Comparison of ENCODE assay signal across 8 cellular contexts in genomic region chr19:11879687-11880266, GRCh38. TPM values are rescaled to one million over a fixed set of nuclear protein-coding genes. Genes with fewer than 3 reads are reported as not detected.
A peak's percentile ranks its signal among the peaks of the same experiment; 100 is the strongest.
DNase-seq lines count a peak whose midpoint lies in the region; ATAC-seq and TF ChIP-seq lines count a peak whose summit lies in the region.
"Not testable (repeated sequence)": the region's sequence is repeated elsewhere in the genome, so short reads cannot be mapped to it uniquely, and the experiment has no call there.

No MANE protein-coding gene starts in this region.

- not testable (repeated sequence) for H3K4me3 ChIP-seq in WERI-Rb-1 (ENCODE audit: low read depth, low read length); smooth muscle cell

- H3K9ac ChIP-seq in smooth muscle cell (ENCODE audit: low read depth) = not testable (repeated sequence)

- not testable (repeated sequence) for H3K27me3 ChIP-seq in WERI-Rb-1 (ENCODE audit: insufficient read depth, low read depth, severe bottlenecking); smooth muscle cell (ENCODE audit: low read depth)

- H4K20me1 ChIP-seq in smooth muscle cell (ENCODE audit: low read depth) = not testable (repeated sequence)

- not testable (repeated sequence) for H3K9me3 ChIP-seq in WERI-Rb-1 (ENCODE audit: severe bottlenecking); smooth muscle cell (replicated peaks; ENCODE audit: low read depth)

- not testable (repeated sequence) for H3K27me3 Mint-ChIP-seq in type B pancreatic cell

- intact Hi-C loops in left colon (cut with DNase I, micrococcal nuclease) = loop anchor here in 1 of 2 donors (5.0 kb wide), 1 partner anchor 263 kb away; the partner anchor contains the start of gene ZNF20

- DNase-seq in GM03348 (ENCODE audit: low spot score) = peak; percentile 9
- DNase-seq in NCI-H2227 (lab: John Stamatoyannopoulos, UW; ENCODE audit: unreplicated experiment) = peak; percentile 11
- peak; percentile 58 for DNase-seq in WERI-Rb-1
- peak; percentile 72 for DNase-seq in activated T-cell treated with anti-CD3 and anti-CD28 coated beads, Interleukin-2, amount 50 U/mL, for 48 hours
- peak; percentile 1 for DNase-seq in effector CD8-positive, alpha-beta T cell (lab: John Stamatoyannopoulos, UW)
- peak in 1 of 2 donors; percentile 24 for DNase-seq in left colon
- peak; percentile 3 for DNase-seq in smooth muscle cell (lab: John Stamatoyannopoulos, UW; ENCODE audit: unreplicated experiment)
- not testable (repeated sequence) for DNase-seq in type B pancreatic cell (ENCODE audit: extremely low spot score, unreplicated experiment)

- not testable (repeated sequence) for H3K4me1 ChIP-seq in smooth muscle cell (ENCODE audit: low read depth)

- 57% methylated on average over 16 of the region's 16 CpGs for WGBS in smooth muscle cell (ENCODE audit: low lambda C conversion rate)

- not testable (repeated sequence) for H3K9me3 Mint-ChIP-seq in type B pancreatic cell

- not testable (repeated sequence) for H3K4me3 Mint-ChIP-seq in type B pancreatic cell

- TF ChIP-seq CTCF in WERI-Rb-1 (IDR thresholded peaks at IDR 0.05; ENCODE audit: low read depth, low read length) (peak; percentile 49), smooth muscle cell (IDR thresholded peaks at IDR 0.05; ENCODE audit: borderline replicate concordance, insufficient read depth, poor library complexity, severe bottlenecking) (peak; percentile 44), type B pancreatic cell (conservative IDR thresholded peaks at IDR 0.05) (peak; percentile 69)

- not testable (repeated sequence) for H3K27ac ChIP-seq in WERI-Rb-1; smooth muscle cell (ENCODE audit: low read depth)

- peaks cover 19% of the 10 kb centered on the region for H3K4me1 Mint-ChIP-seq in type B pancreatic cell (ENCODE audit: unreplicated experiment)

- not testable (repeated sequence) for H2AFZ ChIP-seq in smooth muscle cell (ENCODE audit: low read depth)

- H3K36me3 ChIP-seq in WERI-Rb-1; smooth muscle cell (ENCODE audit: low read depth): not testable (repeated sequence)

- ATAC-seq in left colon = peak; percentile 49

- not testable (repeated sequence) for H3K79me2 ChIP-seq in smooth muscle cell (ENCODE audit: low read depth)

- H3K27ac Mint-ChIP-seq in type B pancreatic cell = not testable (repeated sequence)

- not testable (repeated sequence) for H3F3A ChIP-seq in smooth muscle cell (ENCODE audit: low read depth)

- not testable (repeated sequence) for H3K4me2 ChIP-seq in smooth muscle cell

- H3K36me3 Mint-ChIP-seq in type B pancreatic cell = not testable (repeated sequence)

RNA-seq across cellular contexts. Expression of gene ZNF69, which starts 7.8 kb away (rescaled TPM):
- total RNA-seq in left colon = 10 to 100 TPM; 17.3 to 26.5 TPM
- total RNA-seq in smooth muscle cell = 8.8 and 15.1 TPM in 2 replicates
- 4.6 and 8.2 TPM in 2 replicates for polyA plus RNA-seq in smooth muscle cell
- 18.6 and 20.1 TPM in 2 replicates for total RNA-seq in type B pancreatic cell (ENCODE audit: low replicate concordance)

RNA-seq across cellular contexts. Expression of gene ZNF439, which starts 31.3 kb away (rescaled TPM):
- 10 to 100 TPM in 1 of 2 donors, 1 to 10 TPM in 1; 9.6 to 10.9 TPM for total RNA-seq in left colon
- 1.9 and 2.6 TPM in 2 replicates for total RNA-seq in smooth muscle cell
- 1.4 and 3.2 TPM in 2 replicates for polyA plus RNA-seq in smooth muscle cell
- 2.1 and 2.5 TPM in 2 replicates for total RNA-seq in type B pancreatic cell (ENCODE audit: low replicate concordance)

RNA-seq across cellular contexts. Expression of gene ZNF700, which starts 45.1 kb away (rescaled TPM):
- total RNA-seq in left colon (10 to 100 TPM; 16.4 to 20.0 TPM), smooth muscle cell (8.3 and 10.4 TPM in 2 replicates), type B pancreatic cell (ENCODE audit: low replicate concordance) (14.1 and 16.1 TPM in 2 replicates)
- polyA plus RNA-seq in smooth muscle cell = 1.2 and 1.3 TPM in 2 replicates
